In the genomic region with DNA sequence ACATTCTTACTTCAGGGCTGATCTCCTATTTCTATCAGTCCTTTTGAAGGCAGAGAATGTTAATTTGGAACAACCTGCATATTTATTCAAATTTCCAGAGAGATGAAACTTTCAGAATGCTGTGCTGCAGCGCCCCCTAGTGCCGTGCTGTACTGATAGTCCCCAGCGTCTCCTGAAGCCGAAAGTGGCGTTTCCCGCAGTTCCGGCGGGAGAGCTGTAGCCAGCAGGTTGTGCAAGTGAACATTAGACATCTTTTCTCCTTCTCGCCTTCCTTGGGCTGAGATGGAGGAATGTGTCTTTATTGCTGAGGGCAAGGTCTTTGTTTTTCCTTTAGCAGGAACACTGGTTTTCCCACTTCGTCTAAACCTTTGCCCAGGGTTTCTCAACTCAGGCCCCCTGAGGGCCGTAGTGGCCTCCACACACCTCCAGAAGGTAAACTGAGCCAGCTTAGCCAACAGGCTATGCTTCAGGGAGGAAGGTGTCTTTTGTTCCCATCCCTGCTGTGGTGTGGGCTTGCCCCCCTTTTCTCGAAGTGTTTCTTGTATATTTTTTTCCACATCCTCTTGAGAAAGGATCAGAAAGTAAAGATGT, we compare ENCODE assay signal across 8 cellular contexts. TPM values are rescaled to one million over a fixed set of nuclear protein-coding genes. Genes with fewer than 3 reads are reported as not detected.
A peak's percentile ranks its signal among the peaks of the same experiment; 100 is the strongest.
DNase-seq lines count a peak whose midpoint lies in the region; ATAC-seq and TF ChIP-seq lines count a peak whose summit lies in the region.

No MANE protein-coding gene starts in this region.

- intact Hi-C loops in Right ventricle myocardium inferior (cut with DNase I) = loop anchor here (2.0 kb wide), 3 partner anchors 53 to 219 kb away; no protein-coding TSS in a partner anchor
- intact Hi-C loops in ovary (cut with DNase I) = loop anchor here (2.0 to 10.0 kb wide), 4 partner anchors 51 to 214 kb away; no protein-coding TSS in a partner anchor

- H3K36me3 Mint-ChIP-seq in activated naive CD8-positive, alpha-beta T cell treated with anti-CD3 and anti-CD28 coated beads for 36 hours = peaks cover 6% of the 10 kb centered on the region

- H3K27me3 Mint-ChIP-seq in activated naive CD8-positive, alpha-beta T cell treated with anti-CD3 and anti-CD28 coated beads for 36 hours = no peaks in the 10 kb centered on the region

- WGBS in ovary, 3 donors = 14 to 15% (median 14%) methylated on average over 12 of the region's 12 CpGs

- DNase-seq in AG04449 (ENCODE audit: low read depth, low spot score) = no peak
- peak; percentile 60 for DNase-seq in MG63
- DNase-seq in SKM-1 treated with dmso at 0.1 percent for 144 hours (lab: John Stamatoyannopoulos, UW; ENCODE audit: unreplicated experiment) = peak; percentile 72
- peak; percentile 71 for DNase-seq in activated naive CD8-positive, alpha-beta T cell treated with anti-CD3 and anti-CD28 coated beads for 36 hours
- DNase-seq in Right ventricle myocardium inferior (ENCODE audit: missing footprints) = peak; percentile 95
- peak; percentile 89 to 96 (median 95) for DNase-seq in ovary
- DNase-seq in thoracic aorta (ENCODE audit: low spot score) = peak; percentile 62

- TF ChIP-seq EP300 in ovary (IDR thresholded peaks at IDR 0.05) = no peak

- H3K4me3 ChIP-seq in AG04449 (ENCODE audit: low read depth, low read length) (no peak overlapping the region), MG63 (no peak overlapping the region), ovary (no peak overlapping the region), thoracic aorta (peak overlapping the region; percentile 43)

- no peak for TF ChIP-seq POLR2A in ovary (IDR thresholded peaks at IDR 0.05)

- H3K9me3 Mint-ChIP-seq in activated naive CD8-positive, alpha-beta T cell treated with anti-CD3 and anti-CD28 coated beads for 36 hours = no peaks in the 10 kb centered on the region

- ATAC-seq in GM18511 (IDR thresholded peaks at IDR 0.05; ENCODE audit: unreplicated experiment) = peak; percentile 41
- ATAC-seq in Right ventricle myocardium inferior = peak; percentile 85
- peak; percentile 55 for ATAC-seq in thoracic aorta (ENCODE audit: insufficient number of reproducible peaks, low FRiP score, low read depth)

- H3K36me3 ChIP-seq in MG63 = peaks cover 9% of the 10 kb centered on the region
- H3K36me3 ChIP-seq in ovary = no peaks in the 10 kb centered on the region
- H3K36me3 ChIP-seq in thoracic aorta = no peaks in the 10 kb centered on the region

- peak overlapping the region; percentile 59 for H3K4me3 Mint-ChIP-seq in activated naive CD8-positive, alpha-beta T cell treated with anti-CD3 and anti-CD28 coated beads for 36 hours

- H3K4me1 ChIP-seq in ovary (ENCODE audit: insufficient read depth) = peaks cover 7% of the 10 kb centered on the region
- H3K4me1 ChIP-seq in thoracic aorta (ENCODE audit: control insufficient read depth in 1 of 2, low read depth in 2 of 2) = peaks cover 15 to 37% of the 10 kb centered on the region in 2 donors

- POLR2A ChIA-PET in AG04449 (lab: Yijun Ruan, JAX) = no interaction called here

- CTCF ChIA-PET in AG04449 (lab: Yijun Ruan, JAX) = interaction anchor here (0.7 to 34.5 kb wide), 40 partner anchors 9 to 273 kb away, joined by 3 to 665 read pairs (median 5); a partner anchor contains a TSS

- no peak overlapping the region for H3K27ac ChIP-seq in ovary
- H3K27ac ChIP-seq in thoracic aorta = peak overlapping the region in 1 of 2 donors; percentile 31

- H3K27me3 ChIP-seq in MG63 (no peaks in the 10 kb centered on the region), ovary (no peaks in the 10 kb centered on the region), thoracic aorta (replicated peaks; ENCODE audit: insufficient read depth) (no peaks in the 10 kb centered on the region)

- TF ChIP-seq CTCF in AG04449 (IDR thresholded peaks at IDR 0.05; ENCODE audit: insufficient read depth, low read length, missing control alignments) (peak; percentile 88), ovary (IDR thresholded peaks at IDR 0.05) (peak; percentile 87 to 92 (median 88)), thoracic aorta (IDR thresholded peaks at IDR 0.05) (peak; percentile 90)

- H3K27ac Mint-ChIP-seq in activated naive CD8-positive, alpha-beta T cell treated with anti-CD3 and anti-CD28 coated beads for 36 hours = peak overlapping the region; percentile 67

- H3K9me3 ChIP-seq in MG63 = no peaks in the 10 kb centered on the region
- no peaks in the 10 kb centered on the region for H3K9me3 ChIP-seq in ovary
- no peaks in the 10 kb centered on the region for H3K9me3 ChIP-seq in thoracic aorta

- H3K4me1 Mint-ChIP-seq in activated naive CD8-positive, alpha-beta T cell treated with anti-CD3 and anti-CD28 coated beads for 36 hours = peaks cover 74% of the 10 kb centered on the region

RNA-seq across cellular contexts. Expression of a gene that starts 26.4 kb away (rescaled TPM):
- total RNA-seq in MG63 (2014; rRNA removed; shearing (Covaris generic); ENCODE audit: low replicate concordance) = 29.8 and 33.5 TPM in 2 replicates
- 100 to 1,000 TPM; 148 to 151 TPM for total RNA-seq in activated naive CD8-positive, alpha-beta T cell treated with anti-CD3 and anti-CD28 coated beads for 36 hours
- total RNA-seq in Right ventricle myocardium inferior (76.5 TPM), ovary (10 to 100 TPM; 41.1 to 83.6 (median 71.4) TPM), thoracic aorta (10 to 100 TPM; 36.7 to 85.2 TPM)
- polyA plus RNA-seq in ovary = 10 to 100 TPM; 24.6 to 98.8 TPM
